1 cellular context compared by ENCODE assay signal in genomic region chr5:56601641-56602071, GRCh38.
TF ChIP-seq lines count a peak whose summit lies in the region.

No MANE protein-coding gene starts in this region.

TF ChIP-seq in GM23338, 12 proteins besides CTCF, POLR2A, EP300 and RAD21 (continued from another document):
- no peak for TF ChIP-seq ETS1 (IDR thresholded peaks at IDR 0.05)
- no peak for TF ChIP-seq POLR2AphosphoS5 (IDR thresholded peaks at IDR 0.05; ENCODE audit: low read depth)
- no peak for TF ChIP-seq NANOG (IDR thresholded peaks at IDR 0.05; ENCODE audit: borderline replicate concordance)
- no peak for TF ChIP-seq ZNF331 (CRISPR knock-in tag; IDR thresholded peaks at IDR 0.05; ENCODE audit: low read depth)
- no peak for TF ChIP-seq ZNF462 (CRISPR knock-in tag; IDR thresholded peaks at IDR 0.05)
- no peak for TF ChIP-seq JUNB (IDR thresholded peaks at IDR 0.05; ENCODE audit: unreplicated experiment)
- TF ChIP-seq ZNF114 (CRISPR knock-in tag; IDR thresholded peaks at IDR 0.05) = no peak
